1 cellular context compared by ENCODE assay signal in the genomic region with DNA sequence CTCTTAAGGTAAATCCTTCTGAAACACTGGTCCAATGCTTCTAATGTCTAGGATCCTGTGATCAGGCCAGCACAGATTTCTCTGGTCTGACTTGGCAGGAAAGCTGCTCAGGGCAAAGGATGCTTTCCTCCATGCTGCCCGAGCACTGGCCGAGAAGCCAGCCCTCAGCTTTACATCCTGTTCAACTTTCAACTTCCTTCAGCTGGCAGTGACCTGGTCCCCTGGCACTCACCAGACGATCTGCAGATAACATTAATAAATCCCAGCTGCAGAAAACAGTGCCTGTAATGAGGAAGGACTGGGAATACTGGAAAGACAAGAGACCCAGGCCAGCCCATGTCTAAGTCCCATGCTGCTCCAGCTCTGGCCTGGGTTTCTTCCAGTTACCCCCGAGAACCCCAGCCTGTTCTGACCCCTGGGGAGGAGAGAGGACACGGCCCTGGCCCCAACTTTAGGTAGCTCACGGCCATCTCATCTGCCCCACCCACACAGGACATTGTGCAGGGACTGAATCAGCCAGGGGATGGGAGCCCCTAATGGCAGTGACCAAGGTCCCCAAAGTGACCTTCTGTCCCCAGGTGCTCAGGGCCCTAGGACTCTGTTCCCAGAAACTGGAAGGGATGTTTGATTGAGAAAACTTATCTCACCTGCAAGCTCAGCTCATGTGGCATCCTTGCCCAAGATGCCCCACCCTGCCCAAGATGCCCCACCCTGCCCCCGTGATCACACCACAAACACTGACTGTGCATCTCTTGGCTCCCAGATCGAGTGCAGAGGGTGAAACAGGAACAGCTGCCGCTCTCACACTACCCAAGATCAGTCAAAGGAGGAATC.
TF ChIP-seq lines count a peak whose summit lies in the region.

No MANE protein-coding gene starts in this region.

TF ChIP-seq in SK-N-SH, 30 proteins besides CTCF, POLR2A, EP300 and RAD21 (continued from another document):
- TF ChIP-seq REST (IDR thresholded peaks at IDR 0.05; ENCODE audit: low read depth, low read length), result no peak
- no peak for TF ChIP-seq YY1 (IDR thresholded peaks at IDR 0.05; ENCODE audit: low read depth)
- TF ChIP-seq RXRA (IDR thresholded peaks at IDR 0.05; ENCODE audit: borderline replicate concordance, low read depth), result no peak
- no peak for TF ChIP-seq USF2 (IDR thresholded peaks at IDR 0.05; ENCODE audit: borderline replicate concordance, low read depth, low read length)
- TF ChIP-seq POLR2AphosphoS5 (IDR thresholded peaks at IDR 0.05; ENCODE audit: low read depth, low read length), result peak; percentile 59; the same call in 1 of the 2 replicates
